In the genomic region with DNA sequence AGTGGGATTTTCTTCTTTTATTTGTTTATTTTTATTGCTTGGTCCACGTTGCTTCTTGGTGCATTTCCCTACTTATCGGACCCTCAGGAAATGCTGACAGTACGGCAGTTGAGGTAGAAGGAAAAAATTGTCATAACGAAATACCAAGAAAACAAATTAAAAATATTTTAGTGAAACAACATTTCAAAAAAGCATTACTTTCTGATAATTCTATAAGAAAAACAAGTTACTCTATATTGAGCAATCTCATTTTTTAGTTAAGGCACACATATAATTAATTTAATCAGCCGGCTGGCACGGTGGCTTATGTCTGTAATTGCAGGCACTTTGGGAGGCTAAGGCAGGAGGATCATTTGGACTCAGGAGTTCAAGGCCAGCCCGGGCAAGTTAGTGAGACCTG, we compare ENCODE assay signal across 35 cellular contexts.
"Had no signal": no experiment of that assay in that cellular context is flagged by ENCODE, and none has a peak within 500 bp of the region (broad histone marks: within the 10 kb centered on the region; RNA-seq: fewer than 3 reads in every experiment).

No MANE protein-coding gene starts in this region.

- H3K4me2 ChIP-seq: KMS-11 had no signal

- H3K36me3 ChIP-seq: MG63 had no signal

- H3K27me3 ChIP-seq: MG63 had no signal

- H3K9ac ChIP-seq: KMS-11 had no signal

- H3K4me3 ChIP-seq: MG63 had no signal

- H3K27ac ChIP-seq: KMS-11 had no signal

- DNase-seq: Kasumi-1, KG1, MG63, MM.1S, MV-4-11, NCI-H1048, NCI-H1092, NCI-H1092 treated with DMSO at 0.1 percent for 48 hours, NCI-H1105, NCI-H1105 treated with DMSO at 0.1 percent for 48 hours, NCI-H1417, NCI-H1417 treated with DMSO at 0.1 percent for 48 hours, NCI-H1436, NCI-H1436 treated with DMSO at 0.1 percent for 48 hours, NCI-H146, NCI-H1694, NCI-H1694 treated with DMSO at 0.1 percent for 48 hours, NCI-H187, NCI-H187 treated with DMSO at 0.1 percent for 48 hours, NCI-H1930, NCI-H2029, NCI-H2029 treated with DMSO at 0.1 percent for 48 hours, NCI-H2081, NCI-H2081 treated with DMSO at 0.1 percent for 48 hours, NCI-H2107, NCI-H2171, NCI-H2171 treated with DMSO at 0.1 percent for 48 hours, NCI-H2227 treated with DMSO at 0.1 percent for 48 hours, NCI-H226, NCI-H345, NCI-H446 treated with DMSO at 0.1 percent for 48 hours, NCI-H510A, NCI-H510A treated with DMSO at 0.1 percent for 48 hours, NCI-H524 had no signal

- H3K9me3 ChIP-seq: MG63 had no signal
